In genomic region chr5:74630387-74631087, GRCh38 we compare ENCODE assay signal across 8 cellular contexts. TPM values are rescaled to one million over a fixed set of nuclear protein-coding genes. Genes with fewer than 3 reads are reported as not detected.
DNase-seq lines count a peak whose midpoint lies in the region; ATAC-seq and TF ChIP-seq lines count a peak whose summit lies in the region.

No MANE protein-coding gene starts in this region.

- H3K27me3 Mint-ChIP-seq in CD4-positive, alpha-beta memory T cell = no peaks in the 10 kb centered on the region
- no peaks in the 10 kb centered on the region for H3K27me3 Mint-ChIP-seq in chondrocyte (ENCODE audit: low read depth)
- H3K27me3 Mint-ChIP-seq in nephron (ENCODE audit: low read depth) = no peaks in the 10 kb centered on the region

- no peaks in the 10 kb centered on the region for H3K36me3 ChIP-seq in CD4-positive, alpha-beta memory T cell (ENCODE audit: insufficient read depth, low read length)
- H3K36me3 ChIP-seq in HUES64 (ENCODE audit: insufficient read depth, low read length) (peaks cover 73% of the 10 kb centered on the region), tibial artery (no peaks in the 10 kb centered on the region)

- TF ChIP-seq CTCF in chondrocyte (IDR thresholded peaks at IDR 0.05) = no peak
- no peak for TF ChIP-seq CTCF in nephron (IDR thresholded peaks at IDR 0.05; ENCODE audit: unreplicated experiment in 3 of 3)
- TF ChIP-seq CTCF in tibial artery (IDR thresholded peaks at IDR 0.05) = no peak

- peaks cover 11 to 27% (median 17%) of the 10 kb centered on the region in 4 donors for H3K4me1 Mint-ChIP-seq in CD4-positive, alpha-beta memory T cell
- H3K4me1 Mint-ChIP-seq in chondrocyte (ENCODE audit: low read depth) = peaks cover 50% of the 10 kb centered on the region
- H3K4me1 Mint-ChIP-seq in nephron = peaks cover 98% of the 10 kb centered on the region

- H3K9me3 Mint-ChIP-seq in CD4-positive, alpha-beta memory T cell = no peaks in the 10 kb centered on the region
- no peaks in the 10 kb centered on the region for H3K9me3 Mint-ChIP-seq in chondrocyte (ENCODE audit: low read depth)
- no peaks in the 10 kb centered on the region for H3K9me3 Mint-ChIP-seq in nephron

- H3K9me3 ChIP-seq in CD4-positive, alpha-beta memory T cell (ENCODE audit: control insufficient read depth in 1 of 2, low read length in 2 of 2) = no peaks in the 10 kb centered on the region
- no peaks in the 10 kb centered on the region for H3K9me3 ChIP-seq in HUES64 (ENCODE audit: insufficient read depth, low read depth, low read length)
- H3K9me3 ChIP-seq in tibial artery = no peaks in the 10 kb centered on the region

- POLR2A ChIA-PET in CD4-positive, alpha-beta memory T cell (lab: Charles Lee; ENCODE audit: partially characterized antibody) = interaction anchor here (2.4 kb wide), 1 partner anchor 9 kb away, joined by 9 read pairs; the partner anchor contains the start of gene ENC1

- H3K36me3 Mint-ChIP-seq in CD4-positive, alpha-beta memory T cell = no peaks in the 10 kb centered on the region
- H3K36me3 Mint-ChIP-seq in chondrocyte (ENCODE audit: low read depth) (peaks cover 26% of the 10 kb centered on the region), nephron (ENCODE audit: low read depth) (peaks cover 85% of the 10 kb centered on the region)

- peak overlapping the region in 1 of 8 donors; percentile 64 for H3K4me3 Mint-ChIP-seq in CD4-positive, alpha-beta memory T cell
- peak overlapping the region; percentile 51 for H3K4me3 Mint-ChIP-seq in chondrocyte (ENCODE audit: unreplicated experiment)
- H3K4me3 Mint-ChIP-seq in nephron = peak overlapping the region; percentile 12 to 55 (median 46)

- no peaks in the 10 kb centered on the region for H3K27me3 ChIP-seq in CD4-positive, alpha-beta memory T cell (ENCODE audit: insufficient read depth, low read length)
- H3K27me3 ChIP-seq in HUES64 (ENCODE audit: insufficient read depth, low read length) = no peaks in the 10 kb centered on the region
- H3K27me3 ChIP-seq in tibial artery = no peaks in the 10 kb centered on the region

- peaks cover 21% of the 10 kb centered on the region for H3K4me1 ChIP-seq in CD4-positive, alpha-beta memory T cell (ENCODE audit: insufficient read depth, low read length)
- H3K4me1 ChIP-seq in HUES64 (ENCODE audit: insufficient read depth, low read length) = peaks cover 60% of the 10 kb centered on the region
- H3K4me1 ChIP-seq in tibial artery = peaks cover 0 to 3% (median 0%) of the 10 kb centered on the region in 4 donors

- H3K27ac ChIP-seq in CD4-positive, alpha-beta memory T cell (ENCODE audit: low read depth, low read length) = no peak overlapping the region
- H3K27ac ChIP-seq in HUES64 (ENCODE audit: low read depth, low read length) = peak overlapping the region; percentile 47; the same call in 1 of the 2 replicates
- H3K27ac ChIP-seq in tibial artery = no peak overlapping the region

- WGBS in HUES64 = 74% methylated on average over 7 of the region's 7 CpGs

- CTCF ChIA-PET in CD4-positive, alpha-beta memory T cell (lab: Charles Lee; ENCODE audit: partially characterized antibody) = interaction anchor here (1.9 to 2.4 kb wide), 2 partner anchors 10 to 15 kb away, joined by 6 to 9 read pairs; partner anchors contain the start of gene ENC1

- H3K4me3 ChIP-seq in CD4-positive, alpha-beta memory T cell (ENCODE audit: low read length in 2 of 2) = no peak overlapping the region
- H3K4me3 ChIP-seq in HUES64 (ENCODE audit: low read length) = no peak overlapping the region
- H3K4me3 ChIP-seq in tibial artery = no peak overlapping the region

- intact Hi-C loops in CD4-positive, alpha-beta memory T cell (cut with micrococcal nuclease) = no loop called here
- intact Hi-C loops in tibial artery (cut with DNase I; ENCODE audit: low total_unique reads) = no loop called here

- H3K27ac Mint-ChIP-seq in CD4-positive, alpha-beta memory T cell = peak overlapping the region in 6 of 7 donors; percentile 37 to 93 (median 71)
- H3K27ac Mint-ChIP-seq in chondrocyte (ENCODE audit: unreplicated experiment) = peak overlapping the region; percentile 91
- peak overlapping the region; percentile 71 to 83 (median 78) for H3K27ac Mint-ChIP-seq in nephron

- H3K9ac ChIP-seq in HUES64 (ENCODE audit: low read depth, low read length) = no peak overlapping the region

- no peak for ATAC-seq in HG02938 (IDR thresholded peaks at IDR 0.05; ENCODE audit: unreplicated experiment)

- DNase-seq in CD4-positive, alpha-beta memory T cell = peak in 4 of 5 donors; percentile 22 to 34 (median 25)
- no peak for DNase-seq in chondrocyte (ENCODE audit: low spot score)
- no peak for DNase-seq in effector CD8-positive, alpha-beta T cell (lab: John Stamatoyannopoulos, UW)
- DNase-seq in tibial artery = no peak
- DNase-seq in SHP77 (lab: John Stamatoyannopoulos, UW) = no peak

RNA-seq across cellular contexts. Expression of gene ENC1, which starts 10.0 kb away (rescaled TPM):
- total RNA-seq in CD4-positive, alpha-beta memory T cell = under 1 TPM; 0.61 to 0.84 TPM
- polyA plus RNA-seq in CD4-positive, alpha-beta memory T cell = under 1 TPM; 0.10 to 0.75 TPM
- 27.9 TPM for polyA plus RNA-seq in HUES64 (2013, experiment 1 of 2)
- 33.0 TPM for polyA plus RNA-seq in HUES64 (2013, experiment 2 of 2)
- total RNA-seq in chondrocyte = 37.4 to 53.6 TPM (median 51.1 TPM) in 3 replicates

RNA-seq across cellular contexts. Expression of gene HEXB, which starts 54.5 kb away (rescaled TPM):
- 10 to 100 TPM; 62.3 to 70.9 TPM for total RNA-seq in CD4-positive, alpha-beta memory T cell
- 100 to 1,000 TPM in 1 of 2 donors, 10 to 100 TPM in 1; 92.6 to 200 TPM for polyA plus RNA-seq in CD4-positive, alpha-beta memory T cell
- 44.7 TPM for polyA plus RNA-seq in HUES64 (2013, experiment 1 of 2)
- polyA plus RNA-seq in HUES64 (2013, experiment 2 of 2) = 42.7 TPM
- total RNA-seq in chondrocyte = 125 to 153 TPM (median 126 TPM) in 3 replicates

Comparison
In these comparisons a context has a peak if more than half of its experiments do, and no peak if none do; other contexts are left out.
1. DNase-seq: peak in CD4-positive, alpha-beta memory T cell (4 of 5); none in chondrocyte (single experiment), effector CD8-positive, alpha-beta T cell (single experiment), tibial artery (0 of 2) and SHP77 (0 of 2).
2. RNA of gene ENC1, which starts 10.0 kb away (total RNA-seq): 37.4 to 53.6 TPM in chondrocyte; 0.61 to 0.84 TPM in CD4-positive, alpha-beta memory T cell; every median in the first group is over 10 times any median in the second.
3. Peak in every context shown above with its lines, with median percentiles within 50 percentile points of each other: H3K27ac Mint-ChIP-seq.